Comparison of ENCODE assay signal across 18 cellular contexts in the genomic region with DNA sequence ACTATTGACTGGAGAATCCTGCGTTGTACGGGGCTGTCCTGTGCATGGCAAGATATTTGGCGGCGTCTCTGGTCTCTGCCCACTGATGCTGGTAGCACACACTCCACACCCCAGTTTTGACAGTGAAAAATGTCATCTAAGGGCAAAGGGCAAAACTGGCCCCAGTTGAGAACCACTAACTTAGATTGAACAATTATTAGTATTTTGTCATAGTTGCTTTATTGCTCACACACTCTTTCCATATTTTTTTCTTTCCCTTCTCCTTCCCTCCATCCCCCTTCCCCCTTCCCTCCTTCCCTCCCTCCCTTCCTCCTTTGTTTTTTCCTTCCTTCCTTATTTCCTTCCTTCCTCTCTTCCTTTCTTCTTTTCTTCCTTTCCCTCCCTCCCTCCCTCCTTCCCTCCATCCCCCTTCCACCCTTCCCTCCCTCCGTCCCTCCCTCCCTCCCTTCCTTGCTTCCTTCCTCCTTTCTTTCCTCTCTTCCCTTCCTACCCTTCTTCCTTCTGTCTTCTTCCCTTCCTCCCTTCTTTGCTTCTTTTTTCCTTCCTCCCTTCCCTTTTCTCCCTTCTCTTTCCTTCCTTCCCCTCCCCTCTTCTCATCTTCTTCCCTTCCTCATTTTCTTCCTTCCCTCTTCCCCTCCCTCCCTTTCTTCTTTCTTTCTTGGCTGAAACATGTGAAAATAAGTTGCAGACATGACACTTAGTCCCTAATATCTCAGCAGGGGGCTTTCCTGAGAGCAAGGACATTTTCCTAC.
"Had no signal": no experiment of that assay in that cellular context is flagged by ENCODE, and none has a peak within 500 bp of the region (broad histone marks: within the 10 kb centered on the region; RNA-seq: fewer than 3 reads in every experiment).

No MANE protein-coding gene starts in this region.

- H3K4me3 ChIP-seq: MG63, SJSA1 had no signal

- ATAC-seq: Panc1, Right ventricle myocardium inferior had no signal

- H3K9me2 ChIP-seq: SK-N-SH had no signal

- H3K9me3 ChIP-seq: MG63, SJSA1, SK-N-SH had no signal

- H3K9ac ChIP-seq: SK-N-SH had no signal

- H3K4me1 ChIP-seq: SJSA1 had no signal

- DNase-seq: KG1, MG63, NCI-H1092 treated with DMSO at 0.1 percent for 48 hours, NCI-H187, NCI-H2029, NCI-H2081 treated with DMSO at 0.1 percent for 48 hours, NCI-H2171, NCI-H226, NCI-H510A, NCI-H524 treated with DMSO at 0.1 percent for 48 hours, NCI-H774, SHP77 treated with DMSO at 0.1 percent for 48 hours, SW 1271 had no signal

- H3K27ac ChIP-seq: HL-60, SJSA1 had no signal

- H3K36me3 ChIP-seq: MG63, SJSA1 had no signal

- H3K4me2 ChIP-seq: SK-N-SH had no signal
